Comparison of ENCODE assay signal across 19 cellular contexts in the genomic region with DNA sequence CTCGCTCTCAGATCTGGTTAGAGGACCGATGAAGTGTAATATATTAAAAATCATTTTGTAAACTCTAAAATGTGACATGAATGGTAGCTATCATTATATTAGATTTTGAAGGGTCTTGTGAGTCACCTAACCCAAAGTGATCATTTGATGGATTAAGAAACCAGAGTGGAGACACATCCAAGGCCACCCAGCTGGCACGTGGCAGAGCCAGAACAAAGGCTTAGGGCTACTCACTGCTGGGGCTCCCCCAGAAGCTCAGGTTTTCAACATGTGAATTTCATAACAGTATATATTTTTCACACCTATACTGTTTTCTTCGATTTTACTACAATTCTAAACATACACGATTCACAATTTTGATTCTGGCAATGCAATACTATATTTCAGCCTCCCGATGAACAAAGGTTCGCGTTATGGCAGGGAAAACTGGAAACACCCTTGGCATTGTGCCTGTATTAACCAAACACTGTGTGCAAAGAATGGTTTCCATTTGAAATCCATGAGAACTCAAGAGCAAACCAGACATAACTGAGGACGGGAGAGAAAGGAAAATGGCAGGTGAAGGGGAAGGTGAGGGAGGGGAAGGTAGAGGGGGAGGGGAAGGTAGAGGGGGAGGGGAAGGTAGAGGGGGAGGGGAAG.
A peak's percentile ranks its signal among the peaks of the same experiment; 100 is the strongest.
DNase-seq lines count a peak whose midpoint lies in the region; ATAC-seq and TF ChIP-seq lines count a peak whose summit lies in the region.
"Had no signal": no experiment of that assay in that cellular context is flagged by ENCODE, and none has a peak within 500 bp of the region (broad histone marks: within the 10 kb centered on the region; RNA-seq: fewer than 3 reads in every experiment).

No MANE protein-coding gene starts in this region.

- WGBS in psoas muscle, 3 donors, result 83 to 86% (median 84%) methylated on average over 9 of the region's 9 CpGs

- H3K36me3 Mint-ChIP-seq in CD8-positive, alpha-beta T cell, result peaks cover 3% of the 10 kb centered on the region
- peaks cover 4% of the 10 kb centered on the region for H3K36me3 Mint-ChIP-seq in CD4-positive, alpha-beta T cell (ENCODE audit: low read depth)

- peak in 1 of 2 donors; percentile 1 for DNase-seq in stimulated activated naive CD8-positive, alpha-beta T cell treated with anti-CD3 and anti-CD28 coated beads, Interleukin-15, amount 100 ng/mL, for 72 hours
- no peak for DNase-seq in stimulated activated naive CD8-positive, alpha-beta T cell treated with anti-CD3 and anti-CD28 coated beads, Interleukin-15, Interleukin-2, amounts not matched to agents 100 U/mL and 50 U/mL, for 24 hours
- DNase-seq in ecto neural progenitor cell (ENCODE audit: low spot score) (peak; percentile 7), posterior vena cava (ENCODE audit: low spot score) (peak; percentile 30), psoas muscle (no peak)
- DNase-seq in CD8-positive, alpha-beta T cell, result no peak
- no peak for DNase-seq in CD4-positive, alpha-beta T cell
- DNase-seq: BE2C, COR-L47, GDM1, MG63, NCI-H1417, NCI-H1694 treated with DMSO at 0.1 percent for 48 hours, NCI-H2081 treated with DMSO at 0.1 percent for 48 hours, NCI-H2171 treated with DMSO at 0.1 percent for 48 hours, NCI-H526, OCI-M1, SJCRH30 had no signal

- H3K4me3 ChIP-seq in CD8-positive, alpha-beta T cell (ENCODE audit: low read depth, low read length), result no peak overlapping the region
- no peak overlapping the region for H3K4me3 ChIP-seq in psoas muscle
- H3K4me3 ChIP-seq: K562, MG63, SJCRH30 had no signal

- H3K27me3 ChIP-seq in CD8-positive, alpha-beta T cell (ENCODE audit: insufficient read depth, low read length), result no peaks in the 10 kb centered on the region
- H3K27me3 ChIP-seq in psoas muscle (ENCODE audit: insufficient read depth in 3 of 3, low read length in 2 of 3), result no peaks in the 10 kb centered on the region
- H3K27me3 ChIP-seq in CD4-positive, alpha-beta T cell (ENCODE audit: control insufficient read depth, insufficient read depth, low read length), result no peaks in the 10 kb centered on the region
- H3K27me3 ChIP-seq: BE2C, MG63, SJCRH30 had no signal

- H3K4me1 Mint-ChIP-seq in stimulated activated naive CD8-positive, alpha-beta T cell treated with anti-CD3 and anti-CD28 coated beads, Interleukin-15, amount 100 ng/mL, for 72 hours, result no peaks in the 10 kb centered on the region
- peaks cover 4% of the 10 kb centered on the region for H3K4me1 Mint-ChIP-seq in CD8-positive, alpha-beta T cell (ENCODE audit: low read depth)
- H3K4me1 Mint-ChIP-seq in CD4-positive, alpha-beta T cell (ENCODE audit: low read depth), result no peaks in the 10 kb centered on the region

- no peaks in the 10 kb centered on the region for H3K36me3 ChIP-seq in CD8-positive, alpha-beta T cell (ENCODE audit: insufficient read depth, low read length)
- peaks cover 0 to 41% of the 10 kb centered on the region in 2 donors for H3K36me3 ChIP-seq in psoas muscle (ENCODE audit: insufficient read depth in 1 of 2, low read depth in 1 of 2)
- H3K36me3 ChIP-seq: MG63, SJCRH30 had no signal

- intact Hi-C loops in posterior vena cava (cut with DNase I), result no loop called here
- intact Hi-C loops in CD8-positive, alpha-beta T cell (cut with DNase I, micrococcal nuclease), result no loop called here
- intact Hi-C loops in psoas muscle (cut with DNase I), result no loop called here
- intact Hi-C loops in CD4-positive, alpha-beta T cell (cut with DNase I, micrococcal nuclease), result no loop called here

- no peak for ATAC-seq in stimulated activated naive CD8-positive, alpha-beta T cell treated with anti-CD3 and anti-CD28 coated beads, Interleukin-15, amount 100 ng/mL, for 72 hours
- no peak for ATAC-seq in stimulated activated naive CD8-positive, alpha-beta T cell treated with anti-CD3 and anti-CD28 coated beads, Interleukin-15, Interleukin-2, amounts not matched to agents 100 U/mL and 50 U/mL, for 24 hours
- no peak for ATAC-seq in CD8-positive, alpha-beta T cell
- ATAC-seq in psoas muscle, result no peak
- ATAC-seq in CD4-positive, alpha-beta T cell (ENCODE audit: poor library complexity), result no peak
- ATAC-seq: K562 had no signal

- H3K4me1 ChIP-seq in CD8-positive, alpha-beta T cell (ENCODE audit: insufficient read depth, low read length), result no peaks in the 10 kb centered on the region
- no peaks in the 10 kb centered on the region for H3K4me1 ChIP-seq in psoas muscle
- H3K4me1 ChIP-seq: BE2C, SJCRH30 had no signal

- peaks cover 0 to 2% of the 10 kb centered on the region in 2 donors for H3K9me3 Mint-ChIP-seq in stimulated activated naive CD8-positive, alpha-beta T cell treated with anti-CD3 and anti-CD28 coated beads, Interleukin-15, amount 100 ng/mL, for 72 hours
- no peaks in the 10 kb centered on the region for H3K9me3 Mint-ChIP-seq in CD8-positive, alpha-beta T cell
- H3K9me3 Mint-ChIP-seq in CD4-positive, alpha-beta T cell, result no peaks in the 10 kb centered on the region

- CTCF ChIA-PET in CD8-positive, alpha-beta T cell (lab: Charles Lee), result no interaction called here
- CTCF ChIA-PET in CD4-positive, alpha-beta T cell (lab: Charles Lee), result no interaction called here

- no peaks in the 10 kb centered on the region for H3K27me3 Mint-ChIP-seq in stimulated activated naive CD8-positive, alpha-beta T cell treated with anti-CD3 and anti-CD28 coated beads, Interleukin-15, amount 100 ng/mL, for 72 hours
- H3K27me3 Mint-ChIP-seq in CD8-positive, alpha-beta T cell (ENCODE audit: low read depth), result no peaks in the 10 kb centered on the region
- H3K27me3 Mint-ChIP-seq in CD4-positive, alpha-beta T cell, result no peaks in the 10 kb centered on the region

- no peaks in the 10 kb centered on the region for H3K9me3 ChIP-seq in CD8-positive, alpha-beta T cell (ENCODE audit: low read length)
- H3K9me3 ChIP-seq in psoas muscle, result no peaks in the 10 kb centered on the region
- H3K9me3 ChIP-seq in CD4-positive, alpha-beta T cell (ENCODE audit: control insufficient read depth, low read length), result no peaks in the 10 kb centered on the region
- H3K9me3 ChIP-seq: BE2C, MG63, SJCRH30 had no signal

- H3K27ac Mint-ChIP-seq in stimulated activated naive CD8-positive, alpha-beta T cell treated with anti-CD3 and anti-CD28 coated beads, Interleukin-15, amount 100 ng/mL, for 72 hours, result peak overlapping the region; percentile 19 to 71
- no peak overlapping the region for H3K27ac Mint-ChIP-seq in CD8-positive, alpha-beta T cell
- no peak overlapping the region for H3K27ac Mint-ChIP-seq in CD4-positive, alpha-beta T cell

- no peak overlapping the region for H3K4me3 Mint-ChIP-seq in stimulated activated naive CD8-positive, alpha-beta T cell treated with anti-CD3 and anti-CD28 coated beads, Interleukin-15, amount 100 ng/mL, for 72 hours
- no peak overlapping the region for H3K4me3 Mint-ChIP-seq in CD8-positive, alpha-beta T cell
- no peak overlapping the region for H3K4me3 Mint-ChIP-seq in CD4-positive, alpha-beta T cell

- POLR2A ChIA-PET in CD8-positive, alpha-beta T cell (lab: Charles Lee), result no interaction called here
- POLR2A ChIA-PET in CD4-positive, alpha-beta T cell (lab: Charles Lee), result no interaction called here

- TF ChIP-seq CTCF in CD8-positive, alpha-beta T cell (IDR thresholded peaks at IDR 0.05), result no peak
- no peak for TF ChIP-seq CTCF in psoas muscle (IDR thresholded peaks at IDR 0.05)
- TF ChIP-seq CTCF in CD4-positive, alpha-beta T cell (IDR thresholded peaks at IDR 0.05), result no peak

- no peak overlapping the region for H3K27ac ChIP-seq in CD8-positive, alpha-beta T cell (ENCODE audit: low read depth, low read length)
- H3K27ac ChIP-seq in psoas muscle, result no peak overlapping the region
- H3K27ac ChIP-seq in CD4-positive, alpha-beta T cell (ENCODE audit: low read depth, low read length), result no peak overlapping the region
- H3K27ac ChIP-seq: SJCRH30 had no signal

Comparison
In these comparisons a context has a peak if more than half of its experiments do, and no peak if none do; other contexts are left out.
1. DNase-seq: peak in ecto neural progenitor cell (single experiment) and posterior vena cava (single experiment); none in stimulated activated naive CD8-positive, alpha-beta T cell treated with anti-CD3 and anti-CD28 coated beads, Interleukin-15, Interleukin-2, amounts not matched to agents 100 U/mL and 50 U/mL, for 24 hours (single experiment), CD8-positive, alpha-beta T cell (0 of 7), psoas muscle (0 of 2) and CD4-positive, alpha-beta T cell (0 of 10).
2. H3K27ac Mint-ChIP-seq: peak in stimulated activated naive CD8-positive, alpha-beta T cell treated with anti-CD3 and anti-CD28 coated beads, Interleukin-15, amount 100 ng/mL, for 72 hours (2 of 2); none in CD8-positive, alpha-beta T cell (single experiment) and CD4-positive, alpha-beta T cell (single experiment).